Comparison of ENCODE assay signal across 1 cellular context in the genomic region with DNA sequence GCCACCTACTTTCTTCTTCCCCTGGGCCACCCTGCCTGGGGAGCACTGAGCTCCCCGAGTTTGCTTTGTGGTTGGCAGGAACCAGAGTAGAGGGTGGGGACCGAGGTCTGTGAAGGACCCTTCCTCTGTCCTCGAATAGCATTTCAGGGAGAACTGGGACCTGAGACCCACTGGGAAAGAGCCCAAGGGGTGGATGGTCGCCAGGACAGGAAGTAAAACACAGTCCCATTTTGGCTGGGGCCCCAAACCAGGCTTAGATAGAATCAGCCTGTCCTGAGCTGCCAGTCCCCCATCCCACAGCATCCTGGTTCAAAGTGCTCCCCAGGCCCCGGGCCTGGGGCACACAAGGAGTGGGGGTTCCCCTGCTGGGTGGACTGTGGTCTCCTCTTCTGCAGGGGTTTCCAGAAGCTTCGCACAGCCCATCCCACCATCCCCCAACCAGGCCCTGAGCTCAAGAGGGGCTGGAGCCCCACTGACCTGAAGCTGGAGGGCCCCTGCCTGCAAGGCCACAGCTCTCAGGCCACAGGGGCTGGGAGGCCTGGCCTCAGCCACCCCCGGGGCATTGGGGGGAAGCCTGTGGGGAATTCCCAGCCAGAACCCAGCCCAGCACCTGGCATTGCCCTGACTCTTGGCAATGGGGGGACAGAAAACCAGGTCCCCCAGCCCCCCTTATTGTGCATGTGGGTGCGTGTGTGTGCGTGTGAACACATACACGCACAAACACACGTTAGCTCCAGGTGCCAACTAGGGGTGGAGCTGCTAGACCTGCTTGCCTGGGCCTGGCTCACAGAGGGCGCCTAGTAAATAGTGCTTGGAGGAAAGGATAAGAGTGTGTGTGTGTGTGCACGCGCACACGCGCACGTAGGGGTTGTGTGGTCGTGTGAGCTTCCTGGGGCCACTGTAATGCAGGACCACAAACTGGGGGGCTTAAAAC.
TF ChIP-seq lines count a peak whose summit lies in the region.

No MANE protein-coding gene starts in this region.

TF ChIP-seq in HCT116, 20 proteins besides CTCF, POLR2A, EP300 and RAD21 (continued from another document):
- TF ChIP-seq, protein P1, sequence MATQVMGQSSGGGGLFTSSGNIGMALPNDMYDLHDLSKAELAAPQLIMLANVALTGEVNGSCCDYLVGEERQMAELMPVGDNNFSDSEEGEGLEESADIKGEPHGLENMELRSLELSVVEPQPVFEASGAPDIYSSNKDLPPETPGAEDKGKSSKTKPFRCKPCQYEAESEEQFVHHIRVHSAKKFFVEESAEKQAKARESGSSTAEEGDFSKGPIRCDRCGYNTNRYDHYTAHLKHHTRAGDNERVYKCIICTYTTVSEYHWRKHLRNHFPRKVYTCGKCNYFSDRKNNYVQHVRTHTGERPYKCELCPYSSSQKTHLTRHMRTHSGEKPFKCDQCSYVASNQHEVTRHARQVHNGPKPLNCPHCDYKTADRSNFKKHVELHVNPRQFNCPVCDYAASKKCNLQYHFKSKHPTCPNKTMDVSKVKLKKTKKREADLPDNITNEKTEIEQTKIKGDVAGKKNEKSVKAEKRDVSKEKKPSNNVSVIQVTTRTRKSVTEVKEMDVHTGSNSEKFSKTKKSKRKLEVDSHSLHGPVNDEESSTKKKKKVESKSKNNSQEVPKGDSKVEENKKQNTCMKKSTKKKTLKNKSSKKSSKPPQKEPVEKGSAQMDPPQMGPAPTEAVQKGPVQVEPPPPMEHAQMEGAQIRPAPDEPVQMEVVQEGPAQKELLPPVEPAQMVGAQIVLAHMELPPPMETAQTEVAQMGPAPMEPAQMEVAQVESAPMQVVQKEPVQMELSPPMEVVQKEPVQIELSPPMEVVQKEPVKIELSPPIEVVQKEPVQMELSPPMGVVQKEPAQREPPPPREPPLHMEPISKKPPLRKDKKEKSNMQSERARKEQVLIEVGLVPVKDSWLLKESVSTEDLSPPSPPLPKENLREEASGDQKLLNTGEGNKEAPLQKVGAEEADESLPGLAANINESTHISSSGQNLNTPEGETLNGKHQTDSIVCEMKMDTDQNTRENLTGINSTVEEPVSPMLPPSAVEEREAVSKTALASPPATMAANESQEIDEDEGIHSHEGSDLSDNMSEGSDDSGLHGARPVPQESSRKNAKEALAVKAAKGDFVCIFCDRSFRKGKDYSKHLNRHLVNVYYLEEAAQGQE (IDR thresholded peaks at IDR 0.05; ENCODE audit: low read depth) = no peak
- no peak for TF ChIP-seq EZH2 (IDR thresholded peaks at IDR 0.05)
- TF ChIP-seq CBX3 (IDR thresholded peaks at IDR 0.05; ENCODE audit: low read depth) = no peak
- TF ChIP-seq SP1 (IDR thresholded peaks at IDR 0.05; ENCODE audit: low read depth) = no peak
- no peak for TF ChIP-seq EGR1 (IDR thresholded peaks at IDR 0.05; ENCODE audit: low read depth)
- no peak for TF ChIP-seq ZFX (IDR thresholded peaks at IDR 0.05)
- TF ChIP-seq, protein P2, sequence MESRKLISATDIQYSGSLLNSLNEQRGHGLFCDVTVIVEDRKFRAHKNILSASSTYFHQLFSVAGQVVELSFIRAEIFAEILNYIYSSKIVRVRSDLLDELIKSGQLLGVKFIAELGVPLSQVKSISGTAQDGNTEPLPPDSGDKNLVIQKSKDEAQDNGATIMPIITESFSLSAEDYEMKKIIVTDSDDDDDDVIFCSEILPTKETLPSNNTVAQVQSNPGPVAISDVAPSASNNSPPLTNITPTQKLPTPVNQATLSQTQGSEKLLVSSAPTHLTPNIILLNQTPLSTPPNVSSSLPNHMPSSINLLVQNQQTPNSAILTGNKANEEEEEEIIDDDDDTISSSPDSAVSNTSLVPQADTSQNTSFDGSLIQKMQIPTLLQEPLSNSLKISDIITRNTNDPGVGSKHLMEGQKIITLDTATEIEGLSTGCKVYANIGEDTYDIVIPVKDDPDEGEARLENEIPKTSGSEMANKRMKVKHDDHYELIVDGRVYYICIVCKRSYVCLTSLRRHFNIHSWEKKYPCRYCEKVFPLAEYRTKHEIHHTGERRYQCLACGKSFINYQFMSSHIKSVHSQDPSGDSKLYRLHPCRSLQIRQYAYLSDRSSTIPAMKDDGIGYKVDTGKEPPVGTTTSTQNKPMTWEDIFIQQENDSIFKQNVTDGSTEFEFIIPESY (IDR thresholded peaks at IDR 0.05; ENCODE audit: extremely low read depth, insufficient replicate concordance, low read length) = no peak
- no peak for TF ChIP-seq FOSL1 (IDR thresholded peaks at IDR 0.05; ENCODE audit: low read depth)
- TF ChIP-seq ZNF274 (IDR thresholded peaks at IDR 0.05; ENCODE audit: low read depth, low read length) = no peak
- no peak for TF ChIP-seq YY1 (IDR thresholded peaks at IDR 0.05; ENCODE audit: extremely low read depth, insufficient replicate concordance, low read depth, low read length)
- TF ChIP-seq CEBPB (IDR thresholded peaks at IDR 0.05; ENCODE audit: low read depth) = no peak
- no peak for TF ChIP-seq SRF (IDR thresholded peaks at IDR 0.05; ENCODE audit: low read depth)
